Comparison of ENCODE assay signal across 2 cellular contexts in the genomic region with DNA sequence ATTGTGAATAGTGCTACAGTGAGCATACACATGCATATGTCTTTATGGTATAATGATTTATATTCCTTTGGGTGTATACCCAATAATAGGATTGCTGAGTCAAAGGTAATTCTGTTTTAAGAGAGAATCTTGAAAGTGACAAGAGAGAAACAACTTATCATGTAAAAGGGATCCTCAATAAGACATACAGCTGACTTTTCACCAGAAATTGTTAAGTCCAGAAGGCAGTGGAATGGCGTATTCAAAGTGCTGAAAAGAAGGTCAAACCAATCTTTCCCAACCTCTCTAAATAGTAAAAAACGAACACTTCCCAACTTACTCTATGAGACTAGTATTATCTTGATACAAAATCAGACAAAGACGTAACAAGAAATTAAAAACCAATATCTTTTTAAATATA.
A peak's percentile ranks its signal among the peaks of the same experiment; 100 is the strongest.
TF ChIP-seq lines count a peak whose summit lies in the region.

No MANE protein-coding gene starts in this region.

TF ChIP-seq in HepG2, 621 proteins besides CTCF, POLR2A, EP300 and RAD21:
- TF ChIP-seq ZNF317 (CRISPR knock-in tag; IDR thresholded peaks at IDR 0.05) (peak; percentile 97), PCBP1 (IDR thresholded peaks at IDR 0.05; ENCODE audit: borderline replicate concordance, low read depth, low read length) (no peak)

TF ChIP-seq in K562, 482 proteins besides CTCF, POLR2A, EP300 and RAD21:
- TF ChIP-seq CBX3 (IDR thresholded peaks at IDR 0.05; ENCODE audit: borderline replicate concordance in 1 of 2, low read length in 2 of 2) (peak in 1 of 2 experiments; percentile 81; a peak in 2 of 3 replicates), SMARCB1 (IDR thresholded peaks at IDR 0.05; ENCODE audit: insufficient read length, low read depth) (no peak), COPS2 (conservative IDR thresholded peaks at IDR 0.05) (no peak), ZC3H8 (IDR thresholded peaks at IDR 0.05) (no peak), TEAD2 (tag; IDR thresholded peaks at IDR 0.05) (no peak), ZBTB7A (IDR thresholded peaks at IDR 0.05; ENCODE audit: borderline replicate concordance, control insufficient read depth, low read depth, low read length) (no peak), TRIM28 (IDR thresholded peaks at IDR 0.05) (0 out of 2 replicates have a peak, but pooled peaks have one; percentile 39), NFIX (CRISPR knock-in tag; IDR thresholded peaks at IDR 0.05; ENCODE audit: low read depth) (no peak), CXXC5 (CRISPR knock-in tag; IDR thresholded peaks at IDR 0.05) (0 out of 2 replicates have a peak, but pooled peaks have one; percentile 13), ELF2 (CRISPR knock-in tag; IDR thresholded peaks at IDR 0.05) (no peak), CBX5 (IDR thresholded peaks at IDR 0.05; ENCODE audit: borderline replicate concordance, low read depth) (0 out of 2 replicates have a peak, but pooled peaks have one; percentile 34), U2AF1 (optimal IDR thresholded peaks at IDR 0.05; ENCODE audit: low read depth, low read length) (no peak), CBFB (CRISPR knock-in tag; IDR thresholded peaks at IDR 0.05) (no peak), TRIM24 (IDR thresholded peaks at IDR 0.05) (no peak), MYC (IDR thresholded peaks at IDR 0.05; ENCODE audit: low read depth, low read length) (no peak), MYC (CRISPR knock-in tag; IDR thresholded peaks at IDR 0.05; ENCODE audit: borderline replicate concordance, low read depth) (no peak), MCM7 (IDR thresholded peaks at IDR 0.05) (no peak), HSF4 (CRISPR knock-in tag; IDR thresholded peaks at IDR 0.05; ENCODE audit: borderline replicate concordance) (no peak), RFX1 (IDR thresholded peaks at IDR 0.05) (no peak), KDM4B (IDR thresholded peaks at IDR 0.05; ENCODE audit: borderline replicate concordance in 2 of 2, low read depth in 1 of 2) (no peak)
- TF ChIP-seq, protein P1, sequence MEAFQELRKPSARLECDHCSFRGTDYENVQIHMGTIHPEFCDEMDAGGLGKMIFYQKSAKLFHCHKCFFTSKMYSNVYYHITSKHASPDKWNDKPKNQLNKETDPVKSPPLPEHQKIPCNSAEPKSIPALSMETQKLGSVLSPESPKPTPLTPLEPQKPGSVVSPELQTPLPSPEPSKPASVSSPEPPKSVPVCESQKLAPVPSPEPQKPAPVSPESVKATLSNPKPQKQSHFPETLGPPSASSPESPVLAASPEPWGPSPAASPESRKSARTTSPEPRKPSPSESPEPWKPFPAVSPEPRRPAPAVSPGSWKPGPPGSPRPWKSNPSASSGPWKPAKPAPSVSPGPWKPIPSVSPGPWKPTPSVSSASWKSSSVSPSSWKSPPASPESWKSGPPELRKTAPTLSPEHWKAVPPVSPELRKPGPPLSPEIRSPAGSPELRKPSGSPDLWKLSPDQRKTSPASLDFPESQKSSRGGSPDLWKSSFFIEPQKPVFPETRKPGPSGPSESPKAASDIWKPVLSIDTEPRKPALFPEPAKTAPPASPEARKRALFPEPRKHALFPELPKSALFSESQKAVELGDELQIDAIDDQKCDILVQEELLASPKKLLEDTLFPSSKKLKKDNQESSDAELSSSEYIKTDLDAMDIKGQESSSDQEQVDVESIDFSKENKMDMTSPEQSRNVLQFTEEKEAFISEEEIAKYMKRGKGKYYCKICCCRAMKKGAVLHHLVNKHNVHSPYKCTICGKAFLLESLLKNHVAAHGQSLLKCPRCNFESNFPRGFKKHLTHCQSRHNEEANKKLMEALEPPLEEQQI (IDR thresholded peaks at IDR 0.05): no peak
- TF ChIP-seq, protein P2, sequence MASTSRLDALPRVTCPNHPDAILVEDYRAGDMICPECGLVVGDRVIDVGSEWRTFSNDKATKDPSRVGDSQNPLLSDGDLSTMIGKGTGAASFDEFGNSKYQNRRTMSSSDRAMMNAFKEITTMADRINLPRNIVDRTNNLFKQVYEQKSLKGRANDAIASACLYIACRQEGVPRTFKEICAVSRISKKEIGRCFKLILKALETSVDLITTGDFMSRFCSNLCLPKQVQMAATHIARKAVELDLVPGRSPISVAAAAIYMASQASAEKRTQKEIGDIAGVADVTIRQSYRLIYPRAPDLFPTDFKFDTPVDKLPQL (IDR thresholded peaks at IDR 0.05; ENCODE audit: extremely low read depth, insufficient read length): no peak
- TF ChIP-seq, protein P3, sequence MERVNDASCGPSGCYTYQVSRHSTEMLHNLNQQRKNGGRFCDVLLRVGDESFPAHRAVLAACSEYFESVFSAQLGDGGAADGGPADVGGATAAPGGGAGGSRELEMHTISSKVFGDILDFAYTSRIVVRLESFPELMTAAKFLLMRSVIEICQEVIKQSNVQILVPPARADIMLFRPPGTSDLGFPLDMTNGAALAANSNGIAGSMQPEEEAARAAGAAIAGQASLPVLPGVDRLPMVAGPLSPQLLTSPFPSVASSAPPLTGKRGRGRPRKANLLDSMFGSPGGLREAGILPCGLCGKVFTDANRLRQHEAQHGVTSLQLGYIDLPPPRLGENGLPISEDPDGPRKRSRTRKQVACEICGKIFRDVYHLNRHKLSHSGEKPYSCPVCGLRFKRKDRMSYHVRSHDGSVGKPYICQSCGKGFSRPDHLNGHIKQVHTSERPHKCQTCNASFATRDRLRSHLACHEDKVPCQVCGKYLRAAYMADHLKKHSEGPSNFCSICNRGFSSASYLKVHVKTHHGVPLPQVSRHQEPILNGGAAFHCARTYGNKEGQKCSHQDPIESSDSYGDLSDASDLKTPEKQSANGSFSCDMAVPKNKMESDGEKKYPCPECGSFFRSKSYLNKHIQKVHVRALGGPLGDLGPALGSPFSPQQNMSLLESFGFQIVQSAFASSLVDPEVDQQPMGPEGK (CRISPR knock-in tag; IDR thresholded peaks at IDR 0.05; ENCODE audit: borderline replicate concordance): no peak
- TF ChIP-seq, protein P4, sequence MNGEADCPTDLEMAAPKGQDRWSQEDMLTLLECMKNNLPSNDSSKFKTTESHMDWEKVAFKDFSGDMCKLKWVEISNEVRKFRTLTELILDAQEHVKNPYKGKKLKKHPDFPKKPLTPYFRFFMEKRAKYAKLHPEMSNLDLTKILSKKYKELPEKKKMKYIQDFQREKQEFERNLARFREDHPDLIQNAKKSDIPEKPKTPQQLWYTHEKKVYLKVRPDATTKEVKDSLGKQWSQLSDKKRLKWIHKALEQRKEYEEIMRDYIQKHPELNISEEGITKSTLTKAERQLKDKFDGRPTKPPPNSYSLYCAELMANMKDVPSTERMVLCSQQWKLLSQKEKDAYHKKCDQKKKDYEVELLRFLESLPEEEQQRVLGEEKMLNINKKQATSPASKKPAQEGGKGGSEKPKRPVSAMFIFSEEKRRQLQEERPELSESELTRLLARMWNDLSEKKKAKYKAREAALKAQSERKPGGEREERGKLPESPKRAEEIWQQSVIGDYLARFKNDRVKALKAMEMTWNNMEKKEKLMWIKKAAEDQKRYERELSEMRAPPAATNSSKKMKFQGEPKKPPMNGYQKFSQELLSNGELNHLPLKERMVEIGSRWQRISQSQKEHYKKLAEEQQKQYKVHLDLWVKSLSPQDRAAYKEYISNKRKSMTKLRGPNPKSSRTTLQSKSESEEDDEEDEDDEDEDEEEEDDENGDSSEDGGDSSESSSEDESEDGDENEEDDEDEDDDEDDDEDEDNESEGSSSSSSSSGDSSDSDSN (IDR thresholded peaks at IDR 0.05; ENCODE audit: borderline replicate concordance in 1 of 2, low read depth in 2 of 2, low read length in 2 of 2): no peak
- TF ChIP-seq, protein P5, sequence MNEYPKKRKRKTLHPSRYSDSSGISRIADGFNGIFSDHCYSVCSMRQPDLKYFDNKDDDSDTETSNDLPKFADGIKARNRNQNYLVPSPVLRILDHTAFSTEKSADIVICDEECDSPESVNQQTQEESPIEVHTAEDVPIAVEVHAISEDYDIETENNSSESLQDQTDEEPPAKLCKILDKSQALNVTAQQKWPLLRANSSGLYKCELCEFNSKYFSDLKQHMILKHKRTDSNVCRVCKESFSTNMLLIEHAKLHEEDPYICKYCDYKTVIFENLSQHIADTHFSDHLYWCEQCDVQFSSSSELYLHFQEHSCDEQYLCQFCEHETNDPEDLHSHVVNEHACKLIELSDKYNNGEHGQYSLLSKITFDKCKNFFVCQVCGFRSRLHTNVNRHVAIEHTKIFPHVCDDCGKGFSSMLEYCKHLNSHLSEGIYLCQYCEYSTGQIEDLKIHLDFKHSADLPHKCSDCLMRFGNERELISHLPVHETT (CRISPR knock-in tag; conservative IDR thresholded peaks at IDR 0.05 in 1 of 2, IDR thresholded peaks at IDR 0.05 in 1 of 2): no peak
- TF ChIP-seq, protein P6, sequence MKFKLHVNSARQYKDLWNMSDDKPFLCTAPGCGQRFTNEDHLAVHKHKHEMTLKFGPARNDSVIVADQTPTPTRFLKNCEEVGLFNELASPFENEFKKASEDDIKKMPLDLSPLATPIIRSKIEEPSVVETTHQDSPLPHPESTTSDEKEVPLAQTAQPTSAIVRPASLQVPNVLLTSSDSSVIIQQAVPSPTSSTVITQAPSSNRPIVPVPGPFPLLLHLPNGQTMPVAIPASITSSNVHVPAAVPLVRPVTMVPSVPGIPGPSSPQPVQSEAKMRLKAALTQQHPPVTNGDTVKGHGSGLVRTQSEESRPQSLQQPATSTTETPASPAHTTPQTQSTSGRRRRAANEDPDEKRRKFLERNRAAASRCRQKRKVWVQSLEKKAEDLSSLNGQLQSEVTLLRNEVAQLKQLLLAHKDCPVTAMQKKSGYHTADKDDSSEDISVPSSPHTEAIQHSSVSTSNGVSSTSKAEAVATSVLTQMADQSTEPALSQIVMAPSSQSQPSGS (CRISPR knock-in tag; IDR thresholded peaks at IDR 0.05): no peak
- TF ChIP-seq, protein P7, sequence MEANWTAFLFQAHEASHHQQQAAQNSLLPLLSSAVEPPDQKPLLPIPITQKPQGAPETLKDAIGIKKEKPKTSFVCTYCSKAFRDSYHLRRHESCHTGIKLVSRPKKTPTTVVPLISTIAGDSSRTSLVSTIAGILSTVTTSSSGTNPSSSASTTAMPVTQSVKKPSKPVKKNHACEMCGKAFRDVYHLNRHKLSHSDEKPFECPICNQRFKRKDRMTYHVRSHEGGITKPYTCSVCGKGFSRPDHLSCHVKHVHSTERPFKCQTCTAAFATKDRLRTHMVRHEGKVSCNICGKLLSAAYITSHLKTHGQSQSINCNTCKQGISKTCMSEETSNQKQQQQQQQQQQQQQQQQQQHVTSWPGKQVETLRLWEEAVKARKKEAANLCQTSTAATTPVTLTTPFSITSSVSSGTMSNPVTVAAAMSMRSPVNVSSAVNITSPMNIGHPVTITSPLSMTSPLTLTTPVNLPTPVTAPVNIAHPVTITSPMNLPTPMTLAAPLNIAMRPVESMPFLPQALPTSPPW (CRISPR knock-in tag; IDR thresholded peaks at IDR 0.05): no peak
- TF ChIP-seq, protein P8, sequence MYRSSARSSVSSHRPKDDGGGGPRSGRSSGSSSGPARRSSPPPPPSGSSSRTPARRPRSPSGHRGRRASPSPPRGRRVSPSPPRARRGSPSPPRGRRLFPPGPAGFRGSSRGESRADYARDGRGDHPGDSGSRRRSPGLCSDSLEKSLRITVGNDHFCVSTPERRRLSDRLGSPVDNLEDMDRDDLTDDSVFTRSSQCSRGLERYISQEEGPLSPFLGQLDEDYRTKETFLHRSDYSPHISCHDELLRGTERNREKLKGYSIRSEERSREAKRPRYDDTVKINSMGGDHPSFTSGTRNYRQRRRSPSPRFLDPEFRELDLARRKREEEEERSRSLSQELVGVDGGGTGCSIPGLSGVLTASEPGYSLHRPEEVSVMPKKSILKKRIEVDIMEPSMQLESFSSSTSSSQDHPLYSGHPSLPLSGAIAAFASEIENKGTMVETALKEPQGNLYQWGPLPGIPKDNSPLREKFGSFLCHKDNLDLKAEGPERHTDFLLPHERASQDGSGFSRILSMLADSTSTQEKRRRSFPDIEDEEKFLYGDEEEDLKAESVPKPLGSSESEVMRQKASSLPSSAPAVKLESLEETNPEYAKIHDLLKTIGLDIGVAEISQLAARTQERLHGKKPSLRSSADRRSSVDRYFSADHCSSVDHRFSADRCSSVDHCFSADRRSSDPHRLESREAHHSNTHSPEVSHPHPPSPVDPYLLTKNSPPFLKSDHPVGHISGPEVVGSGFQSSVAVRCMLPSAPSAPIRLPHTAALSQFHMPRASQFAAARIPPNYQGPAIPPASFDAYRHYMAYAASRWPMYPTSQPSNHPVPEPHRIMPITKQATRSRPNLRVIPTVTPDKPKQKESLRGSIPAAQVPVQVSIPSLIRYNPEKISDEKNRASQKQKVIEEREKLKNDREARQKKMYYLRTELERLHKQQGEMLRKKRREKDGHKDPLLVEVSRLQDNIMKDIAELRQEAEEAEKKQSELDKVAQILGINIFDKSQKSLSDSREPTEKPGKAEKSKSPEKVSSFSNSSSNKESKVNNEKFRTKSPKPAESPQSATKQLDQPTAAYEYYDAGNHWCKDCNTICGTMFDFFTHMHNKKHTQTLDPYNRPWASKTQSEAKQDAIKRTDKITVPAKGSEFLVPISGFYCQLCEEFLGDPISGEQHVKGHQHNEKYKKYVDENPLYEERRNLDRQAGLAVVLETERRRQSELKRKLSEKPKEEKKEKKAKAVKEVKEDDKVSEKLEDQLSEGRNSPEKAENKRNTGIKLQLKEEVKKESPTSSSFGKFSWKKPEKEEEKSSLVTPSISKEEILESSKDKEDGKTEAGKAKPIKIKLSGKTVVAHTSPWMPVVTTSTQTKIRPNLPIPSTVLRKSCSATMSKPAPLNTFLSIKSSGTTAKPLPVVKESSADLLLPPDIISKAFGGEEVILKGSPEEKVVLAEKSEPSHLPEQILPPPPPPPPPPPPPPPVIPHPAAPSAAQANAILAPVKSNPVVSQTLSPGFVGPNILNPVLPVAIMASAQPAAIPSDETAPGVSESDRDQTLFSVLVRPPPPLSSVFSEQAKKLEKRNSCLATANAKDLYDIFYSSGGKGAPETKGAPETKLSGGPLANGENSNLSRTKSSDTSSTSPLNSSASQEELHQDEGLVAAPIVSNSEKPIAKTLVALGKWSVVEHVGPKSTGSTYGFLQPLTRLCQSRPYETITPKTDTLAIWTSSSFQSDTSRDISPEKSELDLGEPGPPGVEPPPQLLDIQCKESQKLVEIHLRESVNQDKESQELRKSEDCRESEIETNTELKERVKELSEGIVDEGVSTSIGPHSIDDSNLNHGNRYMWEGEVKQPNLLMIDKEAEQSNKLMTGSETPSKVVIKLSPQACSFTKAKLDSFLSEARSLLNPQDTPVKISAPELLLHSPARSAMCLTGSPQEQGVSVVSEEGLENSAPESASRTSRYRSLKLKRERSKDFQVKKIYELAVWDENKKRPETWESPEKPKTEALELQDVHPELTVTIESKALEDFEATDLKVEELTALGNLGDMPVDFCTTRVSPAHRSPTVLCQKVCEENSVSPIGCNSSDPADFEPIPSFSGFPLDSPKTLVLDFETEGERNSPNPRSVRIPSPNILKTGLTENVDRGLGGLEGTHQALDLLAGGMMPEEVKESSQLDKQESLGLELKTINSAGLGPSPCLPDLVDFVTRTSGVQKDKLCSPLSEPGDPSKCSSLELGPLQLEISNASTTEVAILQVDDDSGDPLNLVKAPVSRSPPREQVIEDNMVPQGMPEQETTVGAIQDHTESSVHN (IDR thresholded peaks at IDR 0.05; ENCODE audit: borderline replicate concordance in 1 of 2, low read depth in 1 of 2): no peak
- TF ChIP-seq, protein P9, sequence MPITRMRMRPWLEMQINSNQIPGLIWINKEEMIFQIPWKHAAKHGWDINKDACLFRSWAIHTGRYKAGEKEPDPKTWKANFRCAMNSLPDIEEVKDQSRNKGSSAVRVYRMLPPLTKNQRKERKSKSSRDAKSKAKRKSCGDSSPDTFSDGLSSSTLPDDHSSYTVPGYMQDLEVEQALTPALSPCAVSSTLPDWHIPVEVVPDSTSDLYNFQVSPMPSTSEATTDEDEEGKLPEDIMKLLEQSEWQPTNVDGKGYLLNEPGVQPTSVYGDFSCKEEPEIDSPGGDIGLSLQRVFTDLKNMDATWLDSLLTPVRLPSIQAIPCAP (CRISPR knock-in tag; IDR thresholded peaks at IDR 0.05; ENCODE audit: borderline replicate concordance): no peak
